In the genomic region with DNA sequence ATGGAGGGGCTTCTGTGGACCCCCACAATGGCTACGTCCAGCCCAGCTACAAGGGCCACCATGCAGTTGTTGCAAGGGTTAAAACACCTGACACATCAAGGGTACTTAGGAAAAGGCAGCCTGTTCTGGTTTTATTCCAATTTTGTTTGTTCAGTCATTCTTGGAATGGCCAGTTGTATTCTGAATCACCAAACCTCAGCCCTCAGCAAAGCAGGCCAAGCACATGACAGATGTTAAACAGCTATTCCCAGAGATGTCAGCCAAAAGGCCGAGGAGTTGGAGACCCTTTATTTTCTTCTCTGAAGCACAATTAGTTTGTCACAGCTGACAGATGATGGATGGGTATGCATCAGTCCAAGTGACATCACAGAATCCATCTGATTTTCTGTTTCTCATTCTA, we compare ENCODE assay signal across 17 cellular contexts.
DNase-seq lines count a peak whose midpoint lies in the region; ATAC-seq, FAIRE-seq and TF ChIP-seq lines count a peak whose summit lies in the region.
"Had no signal": no experiment of that assay in that cellular context is flagged by ENCODE, and none has a peak within 500 bp of the region (broad histone marks: within the 10 kb centered on the region; RNA-seq: fewer than 3 reads in every experiment).

No MANE protein-coding gene starts in this region.

- TF ChIP-seq CTCF in fibroblast of mammary gland (conservative IDR thresholded peaks at IDR 0.05; ENCODE audit: control insufficient read depth, insufficient read depth, low read depth, low read length) (no peak), GM20000 (IDR thresholded peaks at IDR 0.05; ENCODE audit: extremely low read depth, missing control alignments) (no peak)

- no peak for ATAC-seq in GM21390 (IDR thresholded peaks at IDR 0.05; ENCODE audit: unreplicated experiment)
- ATAC-seq: K562 had no signal

- H3K4me3 ChIP-seq in fibroblast of mammary gland (ENCODE audit: control insufficient read depth, low read depth, low read length), result no peak overlapping the region
- H3K4me3 ChIP-seq: BLaER1, K562, PC-9, SK-N-MC had no signal

- DNase-seq in H54 (ENCODE audit: insufficient read length, low spot score) (no peak), NCI-H2227 treated with DMSO at 0.1 percent for 48 hours (lab: John Stamatoyannopoulos, UW) (peak; percentile 18), fibroblast of mammary gland (ENCODE audit: low read depth) (peak; percentile 8), GM20000 (ENCODE audit: low spot score) (no peak), AML-193 (lab: John Stamatoyannopoulos, UW) (no peak)
- DNase-seq in NK-92 treated with Interleukin-12 subunit alpha and Interleukin-12 subunit beta, amount 100 ng/mL, for 24 hours (lab: John Stamatoyannopoulos, UW), result no peak
- DNase-seq: DMS 273 treated with DMSO at 0.1 percent for 48 hours, NCI-H1092, NCI-H1694 treated with DMSO at 0.1 percent for 48 hours, NCI-H2171, NCI-H524, PC-9, T-helper 1 cell had no signal

- TF ChIP-seq POLR2A in H54 (IDR thresholded peaks at IDR 0.05; ENCODE audit: low read depth, low read length), result no peak

- FAIRE-seq in H54 (lab: Jason Lieb, UNC), result peak; percentile 23
- FAIRE-seq: K562 had no signal

Comparison
In these comparisons a context has a peak if more than half of its experiments do, and no peak if none do; other contexts are left out.
1. DNase-seq: peak in NCI-H2227 treated with DMSO at 0.1 percent for 48 hours (single experiment) and fibroblast of mammary gland (single experiment); none in H54 (single experiment), GM20000 (single experiment), AML-193 (0 of 2) and NK-92 treated with Interleukin-12 subunit alpha and Interleukin-12 subunit beta, amount 100 ng/mL, for 24 hours (single experiment).